1 cellular context compared by ENCODE assay signal in the genomic region with DNA sequence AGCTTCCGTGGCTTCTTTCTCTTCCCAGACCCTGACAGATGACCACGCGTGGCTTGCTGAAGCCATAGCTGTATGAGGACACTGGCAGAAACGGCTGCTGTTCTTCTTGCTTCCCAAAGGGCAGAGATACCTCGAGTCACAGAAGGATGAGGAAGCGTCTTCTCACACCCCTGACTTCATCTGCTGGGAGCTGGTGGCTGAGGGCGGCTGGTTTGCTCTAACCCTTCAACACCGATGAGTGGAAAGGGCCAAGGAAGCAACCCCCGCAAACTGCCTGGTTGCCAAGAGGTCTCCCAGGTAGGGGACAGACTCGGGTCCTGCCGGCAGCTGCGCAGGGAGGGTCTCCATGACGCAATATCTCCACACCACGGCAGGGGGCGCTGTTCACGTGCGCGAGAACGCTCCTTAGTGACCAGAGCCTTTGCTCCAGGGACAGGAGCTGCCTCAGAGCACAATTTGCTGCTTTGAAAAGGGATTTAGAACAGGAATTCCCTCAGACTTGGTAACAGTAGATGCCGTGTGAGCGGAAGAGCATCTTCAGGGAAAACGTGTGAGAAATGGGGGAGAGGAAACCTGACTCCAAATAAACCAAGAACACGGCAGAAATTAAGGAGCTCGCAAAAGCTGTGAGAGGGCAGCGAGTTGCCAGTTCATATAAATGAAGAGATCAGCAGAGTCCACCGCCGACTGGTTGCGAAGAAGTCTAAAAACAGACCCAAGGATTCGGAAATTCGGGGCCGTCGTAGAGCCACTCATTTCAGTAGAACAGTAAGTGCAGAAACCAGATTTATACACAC.
TF ChIP-seq lines count a peak whose summit lies in the region.

No MANE protein-coding gene starts in this region.

TF ChIP-seq in HepG2, 621 proteins besides CTCF, POLR2A, EP300 and RAD21 (continued from another document and continues in another):
- TF ChIP-seq, protein P1, sequence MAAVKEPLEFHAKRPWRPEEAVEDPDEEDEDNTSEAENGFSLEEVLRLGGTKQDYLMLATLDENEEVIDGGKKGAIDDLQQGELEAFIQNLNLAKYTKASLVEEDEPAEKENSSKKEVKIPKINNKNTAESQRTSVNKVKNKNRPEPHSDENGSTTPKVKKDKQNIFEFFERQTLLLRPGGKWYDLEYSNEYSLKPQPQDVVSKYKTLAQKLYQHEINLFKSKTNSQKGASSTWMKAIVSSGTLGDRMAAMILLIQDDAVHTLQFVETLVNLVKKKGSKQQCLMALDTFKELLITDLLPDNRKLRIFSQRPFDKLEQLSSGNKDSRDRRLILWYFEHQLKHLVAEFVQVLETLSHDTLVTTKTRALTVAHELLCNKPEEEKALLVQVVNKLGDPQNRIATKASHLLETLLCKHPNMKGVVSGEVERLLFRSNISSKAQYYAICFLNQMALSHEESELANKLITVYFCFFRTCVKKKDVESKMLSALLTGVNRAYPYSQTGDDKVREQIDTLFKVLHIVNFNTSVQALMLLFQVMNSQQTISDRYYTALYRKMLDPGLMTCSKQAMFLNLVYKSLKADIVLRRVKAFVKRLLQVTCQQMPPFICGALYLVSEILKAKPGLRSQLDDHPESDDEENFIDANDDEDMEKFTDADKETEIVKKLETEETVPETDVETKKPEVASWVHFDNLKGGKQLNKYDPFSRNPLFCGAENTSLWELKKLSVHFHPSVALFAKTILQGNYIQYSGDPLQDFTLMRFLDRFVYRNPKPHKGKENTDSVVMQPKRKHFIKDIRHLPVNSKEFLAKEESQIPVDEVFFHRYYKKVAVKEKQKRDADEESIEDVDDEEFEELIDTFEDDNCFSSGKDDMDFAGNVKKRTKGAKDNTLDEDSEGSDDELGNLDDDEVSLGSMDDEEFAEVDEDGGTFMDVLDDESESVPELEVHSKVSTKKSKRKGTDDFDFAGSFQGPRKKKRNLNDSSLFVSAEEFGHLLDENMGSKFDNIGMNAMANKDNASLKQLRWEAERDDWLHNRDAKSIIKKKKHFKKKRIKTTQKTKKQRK (IDR thresholded peaks at IDR 0.05; ENCODE audit: low read length) = no peak
- TF ChIP-seq HOXA9 (CRISPR knock-in tag; IDR thresholded peaks at IDR 0.05; ENCODE audit: borderline replicate concordance) = no peak; the same call in 1 of the 2 replicates
- 0 out of 2 replicates have a peak, but pooled peaks have one; percentile 14 for TF ChIP-seq ZNF563 (CRISPR knock-in tag; IDR thresholded peaks at IDR 0.05)
- TF ChIP-seq CBX5 (CRISPR knock-in tag; IDR thresholded peaks at IDR 0.05; ENCODE audit: borderline replicate concordance) = peak; percentile 57; the same call in 1 of the 2 replicates
- TF ChIP-seq, protein P2, sequence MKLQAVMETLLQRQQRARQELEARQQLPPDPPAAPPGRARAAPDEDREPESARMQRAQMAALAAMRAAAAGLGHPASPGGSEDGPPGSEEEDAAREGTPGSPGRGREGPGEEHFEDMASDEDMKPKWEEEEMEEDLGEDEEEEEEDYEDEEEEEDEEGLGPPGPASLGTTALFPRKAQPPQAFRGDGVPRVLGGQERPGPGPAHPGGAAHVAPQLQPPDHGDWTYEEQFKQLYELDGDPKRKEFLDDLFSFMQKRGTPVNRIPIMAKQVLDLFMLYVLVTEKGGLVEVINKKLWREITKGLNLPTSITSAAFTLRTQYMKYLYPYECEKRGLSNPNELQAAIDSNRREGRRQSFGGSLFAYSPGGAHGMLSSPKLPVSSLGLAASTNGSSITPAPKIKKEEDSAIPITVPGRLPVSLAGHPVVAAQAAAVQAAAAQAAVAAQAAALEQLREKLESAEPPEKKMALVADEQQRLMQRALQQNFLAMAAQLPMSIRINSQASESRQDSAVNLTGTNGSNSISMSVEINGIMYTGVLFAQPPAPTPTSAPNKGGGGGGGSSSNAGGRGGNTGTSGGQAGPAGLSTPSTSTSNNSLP (IDR thresholded peaks at IDR 0.05; ENCODE audit: low read depth, low read length) = 0 out of 2 replicates have a peak, but pooled peaks have one; percentile 11
- TF ChIP-seq CHD2 (IDR thresholded peaks at IDR 0.05; ENCODE audit: low read depth, low read length) = no peak
- TF ChIP-seq, protein P3, sequence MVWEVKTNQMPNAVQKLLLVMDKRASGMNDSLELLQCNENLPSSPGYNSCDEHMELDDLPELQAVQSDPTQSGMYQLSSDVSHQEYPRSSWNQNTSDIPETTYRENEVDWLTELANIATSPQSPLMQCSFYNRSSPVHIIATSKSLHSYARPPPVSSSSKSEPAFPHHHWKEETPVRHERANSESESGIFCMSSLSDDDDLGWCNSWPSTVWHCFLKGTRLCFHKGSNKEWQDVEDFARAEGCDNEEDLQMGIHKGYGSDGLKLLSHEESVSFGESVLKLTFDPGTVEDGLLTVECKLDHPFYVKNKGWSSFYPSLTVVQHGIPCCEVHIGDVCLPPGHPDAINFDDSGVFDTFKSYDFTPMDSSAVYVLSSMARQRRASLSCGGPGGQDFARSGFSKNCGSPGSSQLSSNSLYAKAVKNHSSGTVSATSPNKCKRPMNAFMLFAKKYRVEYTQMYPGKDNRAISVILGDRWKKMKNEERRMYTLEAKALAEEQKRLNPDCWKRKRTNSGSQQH (CRISPR knock-in tag; IDR thresholded peaks at IDR 0.05; ENCODE audit: low read depth) = 0 out of 2 replicates have a peak, but pooled peaks have one; percentile 54
- no peak for TF ChIP-seq MYC (CRISPR knock-in tag; IDR thresholded peaks at IDR 0.05; ENCODE audit: borderline replicate concordance)
- TF ChIP-seq ZNF550 (CRISPR knock-in tag; IDR thresholded peaks at IDR 0.05; ENCODE audit: borderline replicate concordance) = peak; percentile 79; the same call in 1 of the 2 replicates
- TF ChIP-seq WIZ (CRISPR knock-in tag; IDR thresholded peaks at IDR 0.05) = no peak
- peak; percentile 45 for TF ChIP-seq FOXA3 (CRISPR knock-in tag; IDR thresholded peaks at IDR 0.05)
- peak; percentile 67; the same call in 1 of the 2 replicates for TF ChIP-seq ZNF350 (CRISPR knock-in tag; IDR thresholded peaks at IDR 0.05; ENCODE audit: borderline replicate concordance, low read depth)
- TF ChIP-seq, protein P4, sequence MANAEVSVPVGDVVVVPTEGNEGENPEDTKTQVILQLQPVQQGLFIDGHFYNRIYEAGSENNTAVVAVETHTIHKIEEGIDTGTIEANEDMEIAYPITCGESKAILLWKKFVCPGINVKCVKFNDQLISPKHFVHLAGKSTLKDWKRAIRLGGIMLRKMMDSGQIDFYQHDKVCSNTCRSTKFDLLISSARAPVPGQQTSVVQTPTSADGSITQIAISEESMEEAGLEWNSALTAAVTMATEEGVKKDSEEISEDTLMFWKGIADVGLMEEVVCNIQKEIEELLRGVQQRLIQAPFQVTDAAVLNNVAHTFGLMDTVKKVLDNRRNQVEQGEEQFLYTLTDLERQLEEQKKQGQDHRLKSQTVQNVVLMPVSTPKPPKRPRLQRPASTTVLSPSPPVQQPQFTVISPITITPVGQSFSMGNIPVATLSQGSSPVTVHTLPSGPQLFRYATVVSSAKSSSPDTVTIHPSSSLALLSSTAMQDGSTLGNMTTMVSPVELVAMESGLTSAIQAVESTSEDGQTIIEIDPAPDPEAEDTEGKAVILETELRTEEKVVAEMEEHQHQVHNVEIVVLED (CRISPR knock-in tag; IDR thresholded peaks at IDR 0.05; ENCODE audit: borderline replicate concordance) = peak; percentile 27; the same call in 1 of the 2 replicates
- TF ChIP-seq, protein P5, sequence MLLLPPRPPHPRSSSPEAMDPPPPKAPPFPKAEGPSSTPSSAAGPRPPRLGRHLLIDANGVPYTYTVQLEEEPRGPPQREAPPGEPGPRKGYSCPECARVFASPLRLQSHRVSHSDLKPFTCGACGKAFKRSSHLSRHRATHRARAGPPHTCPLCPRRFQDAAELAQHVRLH (CRISPR knock-in tag; IDR thresholded peaks at IDR 0.05; ENCODE audit: borderline replicate concordance, low read depth) = 0 out of 2 replicates have a peak, but pooled peaks have one; percentile 53
- TF ChIP-seq CBFB (CRISPR knock-in tag; IDR thresholded peaks at IDR 0.05) = 0 out of 2 replicates have a peak, but pooled peaks have one; percentile 31
- TF ChIP-seq, protein P6, sequence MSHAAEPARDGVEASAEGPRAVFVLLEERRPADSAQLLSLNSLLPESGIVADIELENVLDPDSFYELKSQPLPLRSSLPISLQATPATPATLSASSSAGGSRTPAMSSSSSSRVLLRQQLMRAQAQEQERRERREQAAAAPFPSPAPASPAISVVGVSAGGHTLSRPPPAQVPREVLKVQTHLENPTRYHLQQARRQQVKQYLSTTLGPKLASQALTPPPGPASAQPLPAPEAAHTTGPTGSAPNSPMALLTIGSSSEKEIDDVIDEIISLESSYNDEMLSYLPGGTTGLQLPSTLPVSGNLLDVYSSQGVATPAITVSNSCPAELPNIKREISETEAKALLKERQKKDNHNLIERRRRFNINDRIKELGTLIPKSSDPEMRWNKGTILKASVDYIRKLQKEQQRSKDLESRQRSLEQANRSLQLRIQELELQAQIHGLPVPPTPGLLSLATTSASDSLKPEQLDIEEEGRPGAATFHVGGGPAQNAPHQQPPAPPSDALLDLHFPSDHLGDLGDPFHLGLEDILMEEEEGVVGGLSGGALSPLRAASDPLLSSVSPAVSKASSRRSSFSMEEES (CRISPR knock-in tag; IDR thresholded peaks at IDR 0.05) = 0 out of 2 replicates have a peak, but pooled peaks have one; percentile 29
- TF ChIP-seq ZSCAN21 (CRISPR knock-in tag; IDR thresholded peaks at IDR 0.05; ENCODE audit: borderline replicate concordance) = peak; percentile 41; the same call in 1 of the 2 replicates
- TF ChIP-seq, protein P7, sequence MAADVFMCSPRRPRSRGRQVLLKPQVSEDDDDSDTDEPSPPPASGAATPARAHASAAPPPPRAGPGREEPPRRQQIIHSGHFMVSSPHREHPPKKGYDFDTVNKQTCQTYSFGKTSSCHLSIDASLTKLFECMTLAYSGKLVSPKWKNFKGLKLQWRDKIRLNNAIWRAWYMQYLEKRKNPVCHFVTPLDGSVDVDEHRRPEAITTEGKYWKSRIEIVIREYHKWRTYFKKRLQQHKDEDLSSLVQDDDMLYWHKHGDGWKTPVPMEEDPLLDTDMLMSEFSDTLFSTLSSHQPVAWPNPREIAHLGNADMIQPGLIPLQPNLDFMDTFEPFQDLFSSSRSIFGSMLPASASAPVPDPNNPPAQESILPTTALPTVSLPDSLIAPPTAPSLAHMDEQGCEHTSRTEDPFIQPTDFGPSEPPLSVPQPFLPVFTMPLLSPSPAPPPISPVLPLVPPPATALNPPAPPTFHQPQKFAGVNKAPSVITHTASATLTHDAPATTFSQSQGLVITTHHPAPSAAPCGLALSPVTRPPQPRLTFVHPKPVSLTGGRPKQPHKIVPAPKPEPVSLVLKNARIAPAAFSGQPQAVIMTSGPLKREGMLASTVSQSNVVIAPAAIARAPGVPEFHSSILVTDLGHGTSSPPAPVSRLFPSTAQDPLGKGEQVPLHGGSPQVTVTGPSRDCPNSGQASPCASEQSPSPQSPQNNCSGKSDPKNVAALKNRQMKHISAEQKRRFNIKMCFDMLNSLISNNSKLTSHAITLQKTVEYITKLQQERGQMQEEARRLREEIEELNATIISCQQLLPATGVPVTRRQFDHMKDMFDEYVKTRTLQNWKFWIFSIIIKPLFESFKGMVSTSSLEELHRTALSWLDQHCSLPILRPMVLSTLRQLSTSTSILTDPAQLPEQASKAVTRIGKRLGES (CRISPR knock-in tag; IDR thresholded peaks at IDR 0.05; ENCODE audit: borderline replicate concordance) = no peak
- TF ChIP-seq, protein P8, sequence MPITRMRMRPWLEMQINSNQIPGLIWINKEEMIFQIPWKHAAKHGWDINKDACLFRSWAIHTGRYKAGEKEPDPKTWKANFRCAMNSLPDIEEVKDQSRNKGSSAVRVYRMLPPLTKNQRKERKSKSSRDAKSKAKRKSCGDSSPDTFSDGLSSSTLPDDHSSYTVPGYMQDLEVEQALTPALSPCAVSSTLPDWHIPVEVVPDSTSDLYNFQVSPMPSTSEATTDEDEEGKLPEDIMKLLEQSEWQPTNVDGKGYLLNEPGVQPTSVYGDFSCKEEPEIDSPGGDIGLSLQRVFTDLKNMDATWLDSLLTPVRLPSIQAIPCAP (CRISPR knock-in tag; IDR thresholded peaks at IDR 0.05; ENCODE audit: low read depth) = 0 out of 2 replicates have a peak, but pooled peaks have one; percentile 31
- TF ChIP-seq TSC22D2 (CRISPR knock-in tag; IDR thresholded peaks at IDR 0.05; ENCODE audit: borderline replicate concordance) = peak; percentile 66; the same call in 1 of the 2 replicates
- TF ChIP-seq HHEX (CRISPR knock-in tag; IDR thresholded peaks at IDR 0.05) = 0 out of 2 replicates have a peak, but pooled peaks have one; percentile 52
- TF ChIP-seq MIER3 (CRISPR knock-in tag; IDR thresholded peaks at IDR 0.05; ENCODE audit: borderline replicate concordance) = 0 out of 2 replicates have a peak, but pooled peaks have one; percentile 43
- TF ChIP-seq FOSL2 (CRISPR knock-in tag; IDR thresholded peaks at IDR 0.05) = peak; percentile 71
- no peak for TF ChIP-seq NPAS2 (CRISPR knock-in tag; IDR thresholded peaks at IDR 0.05; ENCODE audit: borderline replicate concordance)
- TF ChIP-seq MIXL1 (CRISPR knock-in tag; IDR thresholded peaks at IDR 0.05) = peak; percentile 73; the same call in 1 of the 2 replicates
- 0 out of 2 replicates have a peak, but pooled peaks have one; percentile 23 for TF ChIP-seq ZNF232 (CRISPR knock-in tag; IDR thresholded peaks at IDR 0.05; ENCODE audit: borderline replicate concordance)
- TF ChIP-seq GABPB1 (CRISPR knock-in tag; IDR thresholded peaks at IDR 0.05) = peak; percentile 47
- 0 out of 2 replicates have a peak, but pooled peaks have one; percentile 30 for TF ChIP-seq ZKSCAN8 (CRISPR knock-in tag; IDR thresholded peaks at IDR 0.05; ENCODE audit: borderline replicate concordance)
- TF ChIP-seq ZNF383 (CRISPR knock-in tag; IDR thresholded peaks at IDR 0.05; ENCODE audit: borderline replicate concordance) = 0 out of 2 replicates have a peak, but pooled peaks have one; percentile 42
- peak; percentile 51 for TF ChIP-seq BHLHE40 (IDR thresholded peaks at IDR 0.05; ENCODE audit: low read length)
- TF ChIP-seq, protein P9, sequence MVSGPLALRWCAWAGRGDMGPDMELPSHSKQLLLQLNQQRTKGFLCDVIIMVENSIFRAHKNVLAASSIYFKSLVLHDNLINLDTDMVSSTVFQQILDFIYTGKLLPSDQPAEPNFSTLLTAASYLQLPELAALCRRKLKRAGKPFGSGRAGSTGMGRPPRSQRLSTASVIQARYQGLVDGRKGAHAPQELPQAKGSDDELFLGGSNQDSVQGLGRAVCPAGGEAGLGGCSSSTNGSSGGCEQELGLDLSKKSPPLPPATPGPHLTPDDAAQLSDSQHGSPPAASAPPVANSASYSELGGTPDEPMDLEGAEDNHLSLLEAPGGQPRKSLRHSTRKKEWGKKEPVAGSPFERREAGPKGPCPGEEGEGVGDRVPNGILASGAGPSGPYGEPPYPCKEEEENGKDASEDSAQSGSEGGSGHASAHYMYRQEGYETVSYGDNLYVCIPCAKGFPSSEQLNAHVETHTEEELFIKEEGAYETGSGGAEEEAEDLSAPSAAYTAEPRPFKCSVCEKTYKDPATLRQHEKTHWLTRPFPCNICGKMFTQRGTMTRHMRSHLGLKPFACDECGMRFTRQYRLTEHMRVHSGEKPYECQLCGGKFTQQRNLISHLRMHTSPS (CRISPR knock-in tag; IDR thresholded peaks at IDR 0.05; ENCODE audit: low read depth) = no peak
- 0 out of 2 replicates have a peak, but pooled peaks have one; percentile 16 for TF ChIP-seq ZNF792 (CRISPR knock-in tag; IDR thresholded peaks at IDR 0.05)
- no peak for TF ChIP-seq PHF20 (CRISPR knock-in tag; IDR thresholded peaks at IDR 0.05)
- peak; percentile 60; the same call in 1 of the 2 replicates for TF ChIP-seq FOXK1 (CRISPR knock-in tag; IDR thresholded peaks at IDR 0.05; ENCODE audit: borderline replicate concordance, low read depth)
- TF ChIP-seq SMC3 (IDR thresholded peaks at IDR 0.05; ENCODE audit: low read length) = peak; percentile 84
- TF ChIP-seq FOSL1 (CRISPR knock-in tag; IDR thresholded peaks at IDR 0.05; ENCODE audit: borderline replicate concordance) = no peak
- peak; percentile 59; the same call in 1 of the 2 replicates for TF ChIP-seq TGIF2 (CRISPR knock-in tag; IDR thresholded peaks at IDR 0.05)
- peak; percentile 44 for TF ChIP-seq SAP130 (CRISPR knock-in tag; IDR thresholded peaks at IDR 0.05; ENCODE audit: low read depth)
- no peak for TF ChIP-seq MZF1 (CRISPR knock-in tag; IDR thresholded peaks at IDR 0.05; ENCODE audit: borderline replicate concordance)
- TF ChIP-seq ZNF12 (CRISPR knock-in tag; IDR thresholded peaks at IDR 0.05) = 0 out of 2 replicates have a peak, but pooled peaks have one; percentile 48
- no peak for TF ChIP-seq MATR3 (CRISPR knock-in tag; IDR thresholded peaks at IDR 0.05)
